7 cellular contexts compared by ENCODE assay signal in genomic region chr10:118776960-118777359, GRCh38.
"Had no signal": no experiment of that assay in that cellular context is flagged by ENCODE, and none has a peak within 500 bp of the region (broad histone marks: within the 10 kb centered on the region; RNA-seq: fewer than 3 reads in every experiment).

No MANE protein-coding gene starts in this region.

- H3K4me2 ChIP-seq: GM23338 had no signal

- H3K27me3 Mint-ChIP-seq: IgD-negative memory B cell had no signal

- H3K4me3 Mint-ChIP-seq: GM23338, H9 had no signal

- H3K4me1 Mint-ChIP-seq: GM23338, IgD-negative memory B cell had no signal

- H2AFZ ChIP-seq: GM23338 had no signal

- H3K27ac Mint-ChIP-seq: GM23338, H9 had no signal

- DNase-seq: H9, HCEC 1CT had no signal

- ATAC-seq: GM23338 had no signal

- FAIRE-seq: H1, H54, HTR-8/SVneo had no signal

- H3K4me3 ChIP-seq: GM23338 had no signal
